26 cellular contexts compared by ENCODE assay signal in genomic region chr1:182863940-182864339, GRCh38.
"Had no signal": no experiment of that assay in that cellular context is flagged by ENCODE, and none has a peak within 500 bp of the region (broad histone marks: within the 10 kb centered on the region; RNA-seq: fewer than 3 reads in every experiment).

No MANE protein-coding gene starts in this region.

- H3K4me1 ChIP-seq: adrenal gland, ascending aorta, colonic mucosa, esophagus squamous epithelium, gastrocnemius medialis, SJCRH30, upper lobe of left lung had no signal

- H3K4me3 Mint-ChIP-seq: activated T-cell treated with anti-CD3 and anti-CD28 coated beads, Interleukin-2, amount 50 U/mL, for 4 hours; memory B cell; natural killer cell treated with Interleukin-12 subunit alpha and Interleukin-12 subunit beta and Interleukin-15 and Interleukin-18, amount 100 ng/mL, for 72 hours; stimulated activated memory B cell treated with anti-CD40 and anti-IgM and Interleukin-4, amounts not matched to agents 10 μg/mL and 1 μg/mL and 100 μg/mL, for 72 hours had no signal

- ATAC-seq: activated T-cell treated with anti-CD3 and anti-CD28 coated beads, Interleukin-2, amount 50 U/mL, for 4 hours; gastrocnemius medialis; left cardiac atrium; natural killer cell treated with Interleukin-12 subunit alpha and Interleukin-12 subunit beta and Interleukin-15 and Interleukin-18, amount 100 ng/mL, for 72 hours; sciatic nerve; stimulated activated memory B cell treated with anti-CD40 and anti-IgM and Interleukin-4, amounts not matched to agents 10 μg/mL and 1 μg/mL and 100 μg/mL, for 72 hours had no signal

- H3K27me3 Mint-ChIP-seq: memory B cell; natural killer cell treated with Interleukin-12 subunit alpha and Interleukin-12 subunit beta and Interleukin-15 and Interleukin-18, amount 100 ng/mL, for 72 hours; stimulated activated memory B cell treated with anti-CD40 and anti-IgM and Interleukin-4, amounts not matched to agents 10 μg/mL and 1 μg/mL and 100 μg/mL, for 72 hours had no signal

- FAIRE-seq: small intestine had no signal

- H3K9me3 ChIP-seq: adrenal gland, ascending aorta, colonic mucosa, esophagus squamous epithelium, gastrocnemius medialis, SJCRH30, thoracic aorta, upper lobe of left lung had no signal

- H3K4me1 Mint-ChIP-seq: memory B cell; stimulated activated memory B cell treated with anti-CD40 and anti-IgM and Interleukin-4, amounts not matched to agents 10 μg/mL and 1 μg/mL and 100 μg/mL, for 72 hours had no signal

- H3K27me3 ChIP-seq: adrenal gland, ascending aorta, colonic mucosa, dorsolateral prefrontal cortex, esophagus squamous epithelium, gastrocnemius medialis, SJCRH30, upper lobe of left lung had no signal

- DNase-seq: activated CD4-positive, alpha-beta T cell treated with anti-CD3 and anti-CD28 coated beads, Interleukin-2, amount 50 U/mL, for 4 hours; activated effector memory CD4-positive, alpha-beta T cell treated with Interleukin-2 at 50 U/mL for 16 hours; activated naive CD4-positive, alpha-beta T cell treated with anti-CD3 and anti-CD28 coated beads, Interleukin-2, amount 50 U/mL, for 16 hours; activated T-cell treated with anti-CD3 and anti-CD28 coated beads, Interleukin-2, amount 50 U/mL, for 4 hours; adrenal gland; colonic mucosa; dorsolateral prefrontal cortex; esophagus squamous epithelium; gastrocnemius medialis; head of caudate nucleus; hypothalamus; islet precursor cell; left cardiac atrium; occipital lobe; posterior cingulate gyrus; SJCRH30; small intestine; T-helper 1 cell; upper lobe of left lung; WERI-Rb-1 had no signal

- H3K4me3 ChIP-seq: adrenal gland, ascending aorta, colonic mucosa, dorsolateral prefrontal cortex, esophagus squamous epithelium, gastrocnemius medialis, SJCRH30, thoracic aorta, upper lobe of left lung had no signal

- H3K27ac ChIP-seq: adrenal gland, ascending aorta, colonic mucosa, dorsolateral prefrontal cortex, esophagus squamous epithelium, gastrocnemius medialis, SJCRH30, thoracic aorta, upper lobe of left lung, WERI-Rb-1 had no signal

- H3K9me3 Mint-ChIP-seq: activated T-cell treated with anti-CD3 and anti-CD28 coated beads, Interleukin-2, amount 50 U/mL, for 4 hours; memory B cell; natural killer cell treated with Interleukin-12 subunit alpha and Interleukin-12 subunit beta and Interleukin-15 and Interleukin-18, amount 100 ng/mL, for 72 hours; stimulated activated memory B cell treated with anti-CD40 and anti-IgM and Interleukin-4, amounts not matched to agents 10 μg/mL and 1 μg/mL and 100 μg/mL, for 72 hours had no signal

- H3K27ac Mint-ChIP-seq: memory B cell; stimulated activated memory B cell treated with anti-CD40 and anti-IgM and Interleukin-4, amounts not matched to agents 10 μg/mL and 1 μg/mL and 100 μg/mL, for 72 hours had no signal
